ENCODE assay signal across 10 cellular contexts in the genomic region with DNA sequence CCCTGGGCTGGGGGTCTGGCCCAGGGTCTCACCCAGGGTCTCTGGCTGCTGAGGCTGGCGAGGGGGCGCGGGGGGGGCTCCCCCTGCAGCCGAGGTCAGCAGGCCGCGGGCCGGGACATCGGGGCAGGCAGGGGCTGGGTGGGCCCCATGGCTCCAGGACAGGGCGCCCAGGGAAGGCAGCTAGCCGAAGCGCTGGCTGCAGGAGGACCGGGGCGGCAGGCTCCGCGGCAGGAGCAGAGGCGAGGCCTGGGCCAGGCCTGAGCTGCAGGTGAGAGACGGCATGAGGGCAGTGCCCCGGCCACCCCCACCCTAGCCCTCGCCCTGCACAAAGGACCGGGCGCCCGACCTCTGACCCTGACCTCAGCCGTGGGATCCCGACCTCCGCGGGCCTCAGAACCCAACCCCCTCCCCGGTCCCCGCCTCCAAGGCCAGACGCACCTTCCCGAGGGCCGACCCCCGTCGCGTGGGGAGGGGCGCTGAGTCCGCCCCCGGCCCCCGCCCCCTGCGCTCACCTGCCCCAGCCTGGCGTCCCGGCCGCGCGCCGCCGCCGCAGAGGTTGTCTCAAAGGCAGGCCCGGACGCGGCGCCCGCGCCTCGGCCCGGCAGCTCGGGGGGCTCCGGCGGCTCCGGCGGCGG. TPM values are rescaled to one million over a fixed set of nuclear protein-coding genes. Genes with fewer than 3 reads are reported as not detected.
A peak's percentile ranks its signal among the peaks of the same experiment; 100 is the strongest.
DNase-seq lines count a peak whose midpoint lies in the region; ATAC-seq and TF ChIP-seq lines count a peak whose summit lies in the region.
"Had no signal": no experiment of that assay in that cellular context is flagged by ENCODE, and none has a peak within 500 bp of the region (broad histone marks: within the 10 kb centered on the region; RNA-seq: fewer than 3 reads in every experiment).

No MANE protein-coding gene starts in this region.

- DNase-seq in NCI-H2196 (lab: John Stamatoyannopoulos, UW; ENCODE audit: unreplicated experiment) (peak; percentile 52), NCI-H2196 treated with DMSO at 0.1 percent for 48 hours (lab: John Stamatoyannopoulos, UW; ENCODE audit: unreplicated experiment) (no peak), NT2/D1 (ENCODE audit: low read depth, low spot score) (no peak), fibroblast of the aortic adventitia (ENCODE audit: low read depth) (no peak), gastrocnemius medialis (no peak), Kasumi-1 (lab: John Stamatoyannopoulos, UW) (no peak)
- no peak for DNase-seq in central memory CD4-positive, alpha-beta T cell
- DNase-seq: activated T-cell treated with anti-CD3 and anti-CD28 coated beads for 4 hours; stimulated activated CD4-positive, alpha-beta T cell treated with anti-CD3 and anti-CD28 coated beads, Interleukin-15, amount 100 ng/mL, for 24 hours had no signal

- in situ Hi-C loops in gastrocnemius medialis (cut with MboI; ENCODE audit: low sequenced_read_pairs in 4 of 4) = loop anchor here in 1 of 4 donors (10.0 kb wide), 1 partner anchor 97 kb away; no protein-coding TSS in a partner anchor

- peak overlapping the region in 1 of 4 donors; percentile 42 for H3K27ac ChIP-seq in gastrocnemius medialis

- intact Hi-C loops in gastrocnemius medialis (cut with DNase I; ENCODE audit: low total_unique reads) = loop anchor here (5.0 kb wide), 1 partner anchor 46 kb away; no protein-coding TSS in a partner anchor

- H3K4me3 ChIP-seq in NT2/D1 (ENCODE audit: insufficient read length, low read depth) (peak overlapping the region; percentile 44), fibroblast of the aortic adventitia (ENCODE audit: low read depth, low read length) (peak overlapping the region; percentile 14), gastrocnemius medialis (peak overlapping the region; percentile 34 to 50 (median 48))

- H3K27me3 ChIP-seq in NT2/D1 (ENCODE audit: insufficient read depth, insufficient read length) (peaks cover 13% of the 10 kb centered on the region), gastrocnemius medialis (no peaks in the 10 kb centered on the region)

- ATAC-seq in gastrocnemius medialis (no peak), GM21367 (IDR thresholded peaks at IDR 0.05; ENCODE audit: unreplicated experiment) (no peak)

- H3K4me1 ChIP-seq in NT2/D1 (ENCODE audit: insufficient read depth, insufficient read length) (peaks cover 27% of the 10 kb centered on the region), gastrocnemius medialis (peaks cover 17 to 32% of the 10 kb centered on the region in 2 donors)

- TF ChIP-seq POLR2A in gastrocnemius medialis (IDR thresholded peaks at IDR 0.05) = no peak

- TF ChIP-seq CTCF in fibroblast of the aortic adventitia (IDR thresholded peaks at IDR 0.05; ENCODE audit: insufficient read depth, low read length) = no peak
- TF ChIP-seq CTCF in gastrocnemius medialis (IDR thresholded peaks at IDR 0.05 in 4 of 5, conservative IDR thresholded peaks at IDR 0.05 in 1 of 5) = no peak

- H3K9me3 ChIP-seq in NT2/D1 (ENCODE audit: insufficient read depth, low read length) (no peaks in the 10 kb centered on the region), gastrocnemius medialis (no peaks in the 10 kb centered on the region)

- H3K9ac ChIP-seq in NT2/D1 (ENCODE audit: insufficient read length, low read depth) = peak overlapping the region; percentile 70

- H3K36me3 ChIP-seq in NT2/D1 (ENCODE audit: insufficient read depth, insufficient read length, low read length) (peaks cover 30% of the 10 kb centered on the region), gastrocnemius medialis (no peaks in the 10 kb centered on the region)

RNA-seq across cellular contexts. Expression of a gene that starts 0.4 kb away (rescaled TPM):
- 0.45 TPM in 1 of 2 replicates, not detected in the other for total RNA-seq in fibroblast of the aortic adventitia (ENCODE audit: low replicate concordance)
- total RNA-seq in gastrocnemius medialis = 1 to 10 TPM; 1.1 to 6.5 (median 1.5) TPM

RNA-seq across cellular contexts. Expression of a gene that starts 3.4 kb away (rescaled TPM):
- total RNA-seq in fibroblast of the aortic adventitia (ENCODE audit: low replicate concordance) (0.36 and 0.49 TPM in 2 replicates), gastrocnemius medialis (under 1 TPM in 1 of 4 donors, not detected in 3; 0.42 TPM)

RNA-seq across cellular contexts. Expression of a gene that starts 5.7 kb away (rescaled TPM):
- total RNA-seq in fibroblast of the aortic adventitia (ENCODE audit: low replicate concordance) (0.09 TPM in 1 of 2 replicates, not detected in the other), gastrocnemius medialis (not detected)

RNA-seq across cellular contexts. Expression of a gene that starts 9.1 kb away (rescaled TPM):
- total RNA-seq in fibroblast of the aortic adventitia (ENCODE audit: low replicate concordance) (not detected in 2 replicates), gastrocnemius medialis (not detected)

RNA-seq across cellular contexts. Expression of a gene that starts 16.1 kb away (rescaled TPM):
- total RNA-seq in fibroblast of the aortic adventitia (ENCODE audit: low replicate concordance) = 8.5 and 8.6 TPM in 2 replicates
- 1 to 10 TPM; 2.4 to 5.0 (median 4.1) TPM for total RNA-seq in gastrocnemius medialis
